22 cellular contexts compared by ENCODE assay signal in genomic region chr15:22232675-22233074, GRCh38.
DNase-seq lines count a peak whose midpoint lies in the region; ATAC-seq, FAIRE-seq and TF ChIP-seq lines count a peak whose summit lies in the region.
"Had no signal": no experiment of that assay in that cellular context is flagged by ENCODE, and none has a peak within 500 bp of the region (broad histone marks: within the 10 kb centered on the region; RNA-seq: fewer than 3 reads in every experiment).

No MANE protein-coding gene starts in this region.

- no peak overlapping the region for H3K56ac ChIP-seq in mesendoderm (ENCODE audit: low read length)

- H3K79me1 ChIP-seq in mesendoderm (ENCODE audit: low read length) = no peaks in the 10 kb centered on the region

- no peak overlapping the region for H3K23ac ChIP-seq in mesendoderm (ENCODE audit: low read length)

- H3K27ac Mint-ChIP-seq in CD4-positive, CD25-positive, alpha-beta regulatory T cell = peak overlapping the region in 2 of 3 donors; percentile 1 to 71
- no peak overlapping the region for H3K27ac Mint-ChIP-seq in type B pancreatic cell
- H3K27ac Mint-ChIP-seq: CD14-positive monocyte had no signal

- no peak overlapping the region for H2BK5ac ChIP-seq in mesendoderm (ENCODE audit: low read length)

- TF ChIP-seq CTCF in A549 (IDR thresholded peaks at IDR 0.05) (no peak), K562 (IDR thresholded peaks at IDR 0.05 in 2 of 3, conservative IDR thresholded peaks at IDR 0.05 in 1 of 3; ENCODE audit: insufficient read depth in 2 of 3, low read depth in 1 of 3, low read length in 3 of 3) (no peak), endothelial cell of umbilical vein (IDR thresholded peaks at IDR 0.05; ENCODE audit: extremely low read depth in 1 of 2, insufficient read depth in 1 of 2, low read depth in 1 of 2, low read length in 2 of 2) (no peak), type B pancreatic cell (conservative IDR thresholded peaks at IDR 0.05) (no peak), A673 (conservative IDR thresholded peaks at IDR 0.05; ENCODE audit: low read depth, low read length) (no peak)

- H3K27me3 Mint-ChIP-seq in CD4-positive, CD25-positive, alpha-beta regulatory T cell = peaks cover 3% of the 10 kb centered on the region
- no peaks in the 10 kb centered on the region for H3K27me3 Mint-ChIP-seq in type B pancreatic cell
- H3K27me3 Mint-ChIP-seq: CD4-positive, alpha-beta memory T cell had no signal

- intact Hi-C loops in K562 (cut with micrococcal nuclease) (no loop called here), endothelial cell of umbilical vein (cut with micrococcal nuclease) (no loop called here), A673 (cut with micrococcal nuclease; ENCODE audit: unreplicated experiment) (no loop called here)

- H2BK15ac ChIP-seq in mesendoderm (replicated peaks; ENCODE audit: low read depth) = no peak overlapping the region

- H2AFZ ChIP-seq in K562 (ENCODE audit: low read depth, low read length) (no peak overlapping the region), endothelial cell of umbilical vein (ENCODE audit: low read depth, low read length) (no peak overlapping the region)
- H2AFZ ChIP-seq: GM23248 had no signal

- no peaks in the 10 kb centered on the region for H3K27me3 ChIP-seq in CD4-positive, CD25-positive, alpha-beta regulatory T cell (ENCODE audit: control insufficient read depth, insufficient read depth, low read length)
- H3K27me3 ChIP-seq in K562 (ENCODE audit: control insufficient read depth in 2 of 2, insufficient read depth in 2 of 2, low read length in 2 of 2) (peaks cover 0 to 4% of the 10 kb centered on the region in 2 experiments; a peak in 3 of 5 replicates), endothelial cell of umbilical vein (ENCODE audit: control insufficient read depth in 2 of 2, insufficient read depth in 2 of 2, low read length in 2 of 2) (no peaks in the 10 kb centered on the region), mesendoderm (ENCODE audit: insufficient read depth, low read length, poor library complexity) (no peaks in the 10 kb centered on the region), A673 (replicated peaks; ENCODE audit: insufficient read depth, low read depth, low read length, poor library complexity) (no peaks in the 10 kb centered on the region)
- H3K27me3 ChIP-seq: BE2C; BLaER1 treated with 17β-estradiol and CSF1 and Interleukin-3, amounts not matched to agents 10 nM and 100 nM had no signal

- H4K8ac ChIP-seq in mesendoderm (ENCODE audit: low read depth, low read length) = no peak overlapping the region

- DNase-seq in A549 (ENCODE audit: low read depth in 1 of 2, low spot score in 1 of 2) (no peak), K562 (ENCODE audit: extremely low read depth in 1 of 4, low spot score in 3 of 4) (no peak), endothelial cell of umbilical vein (ENCODE audit: low read depth, low spot score) (no peak), mesendoderm (no peak), type B pancreatic cell (ENCODE audit: extremely low spot score, unreplicated experiment) (no peak), A673 (ENCODE audit: low spot score) (no peak)
- DNase-seq in CD4-positive, CD25-positive, alpha-beta regulatory T cell = no peak
- DNase-seq: ACHN; AML-193; BE2C; CD4-positive, alpha-beta memory T cell; COR-L47; DMS153; DND-41; GM23248; H7; HCEC 1CT had no signal

- in situ Hi-C loops in K562 (cut with MboI) = loop anchor here (25.0 kb wide), 1 partner anchor 1445 kb away; no protein-coding TSS in a partner anchor

- TF ChIP-seq EP300 in A549 (IDR thresholded peaks at IDR 0.05) = no peak
- no peak for TF ChIP-seq EP300 in K562 (IDR thresholded peaks at IDR 0.05; ENCODE audit: low read length)

- H3K4me2 ChIP-seq in A549 (no peak overlapping the region), K562 (ENCODE audit: insufficient read depth, low read length) (no peak overlapping the region), endothelial cell of umbilical vein (ENCODE audit: insufficient read depth, low read length) (no peak overlapping the region), mesendoderm (ENCODE audit: low read length) (no peak overlapping the region)
- H3K4me2 ChIP-seq: BLaER1 treated with 17β-estradiol and CSF1 and Interleukin-3, amounts not matched to agents 10 nM and 100 nM had no signal

- no peak overlapping the region for H3K4ac ChIP-seq in mesendoderm (ENCODE audit: low read depth, low read length)

- H3K4me1 ChIP-seq in A549 (no peaks in the 10 kb centered on the region), K562 (replicated peaks in 1 of 2; ENCODE audit: control insufficient read depth in 2 of 2, insufficient read depth in 2 of 2, low read length in 2 of 2) (no peaks in the 10 kb centered on the region), endothelial cell of umbilical vein (ENCODE audit: control insufficient read depth, extremely low read depth, insufficient read depth, low read length) (no peaks in the 10 kb centered on the region), mesendoderm (ENCODE audit: control insufficient read depth, low read depth, low read length) (no peaks in the 10 kb centered on the region), A673 (ENCODE audit: insufficient read depth, low read length, poor library complexity, severe bottlenecking) (no peaks in the 10 kb centered on the region)
- no peaks in the 10 kb centered on the region for H3K4me1 ChIP-seq in CD4-positive, CD25-positive, alpha-beta regulatory T cell (ENCODE audit: control insufficient read depth, insufficient read depth, low read length, poor library complexity, severe bottlenecking)
- H3K4me1 ChIP-seq: BE2C had no signal

- POLR2A ChIA-PET in A549 (lab: Yijun Ruan, JAX) = no interaction called here
- POLR2A ChIA-PET in K562 (lab: Yijun Ruan, JAX) = no interaction called here
- POLR2A ChIA-PET in endothelial cell of umbilical vein (lab: Charles Lee) = no interaction called here
- POLR2A ChIA-PET in A673 (lab: Charles Lee; ENCODE audit: low non-redundant PET) = no interaction called here

- H3K4me3 ChIP-seq in A549 (no peak overlapping the region), K562 (no peak overlapping the region), endothelial cell of umbilical vein (replicated peaks in 1 of 3; ENCODE audit: insufficient read depth in 1 of 3, low read depth in 1 of 3, low read length in 3 of 3) (no peak overlapping the region), mesendoderm (ENCODE audit: low read length) (no peak overlapping the region), A673 (ENCODE audit: low read depth, low read length, poor library complexity, severe bottlenecking) (no peak overlapping the region)
- no peak overlapping the region for H3K4me3 ChIP-seq in CD4-positive, CD25-positive, alpha-beta regulatory T cell (ENCODE audit: low read depth, low read length)
- H3K4me3 ChIP-seq: BLaER1 treated with 17β-estradiol and CSF1 and Interleukin-3, amounts not matched to agents 10 nM and 100 nM; GM23248 had no signal

- H3K9me3 ChIP-seq in A549 (peaks cover 26% of the 10 kb centered on the region), K562 (replicated peaks; ENCODE audit: control insufficient read depth, insufficient read depth, low read depth, low read length) (no peaks in the 10 kb centered on the region; the same call in 1 of the 2 replicates), endothelial cell of umbilical vein (replicated peaks; ENCODE audit: control insufficient read depth, insufficient read depth, low read length) (peaks cover 24% of the 10 kb centered on the region), A673 (ENCODE audit: low read depth, low read length, poor library complexity, severe bottlenecking) (peaks cover 76% of the 10 kb centered on the region)
- H3K9me3 ChIP-seq in CD4-positive, CD25-positive, alpha-beta regulatory T cell (ENCODE audit: control insufficient read depth in 2 of 2, low read length in 2 of 2) = no peaks in the 10 kb centered on the region
- H3K9me3 ChIP-seq: BE2C had no signal

- H3K79me2 ChIP-seq in K562 (ENCODE audit: control insufficient read depth, insufficient read depth, low read length) (no peaks in the 10 kb centered on the region), endothelial cell of umbilical vein (ENCODE audit: control insufficient read depth, insufficient read depth, low read length) (no peaks in the 10 kb centered on the region), mesendoderm (ENCODE audit: control insufficient read depth, insufficient read depth, low read length) (no peaks in the 10 kb centered on the region)

- no peaks in the 10 kb centered on the region; the same call in 1 of the 2 replicates for H4K20me1 ChIP-seq in K562 (replicated peaks; ENCODE audit: control insufficient read depth, insufficient read depth, low read length)
- H4K20me1 ChIP-seq in endothelial cell of umbilical vein (replicated peaks; ENCODE audit: control insufficient read depth, extremely low read depth, insufficient read depth, low read length) = no peaks in the 10 kb centered on the region

- H3K36me3 ChIP-seq in CD4-positive, CD25-positive, alpha-beta regulatory T cell (ENCODE audit: control insufficient read depth, insufficient read depth, low read length) = no peaks in the 10 kb centered on the region
- H3K36me3 ChIP-seq in K562 (ENCODE audit: control insufficient read depth, insufficient read depth, low read length) (no peaks in the 10 kb centered on the region), endothelial cell of umbilical vein (ENCODE audit: control insufficient read depth in 2 of 2, extremely low read depth in 1 of 2, insufficient read depth in 2 of 2, low read length in 2 of 2) (no peaks in the 10 kb centered on the region), mesendoderm (ENCODE audit: control insufficient read depth, insufficient read depth, low read length) (no peaks in the 10 kb centered on the region), A673 (ENCODE audit: insufficient read depth, low read length, poor library complexity, severe bottlenecking) (no peaks in the 10 kb centered on the region)
- H3K36me3 ChIP-seq: BE2C; BLaER1 treated with 17β-estradiol and CSF1 and Interleukin-3, amounts not matched to agents 10 nM and 100 nM had no signal

- dilution Hi-C loops in endothelial cell of umbilical vein (cut with MboI; ENCODE audit: extremely low pct_ligation_motif_present, low sequenced_read_pairs) = no loop called here

- no peak overlapping the region for H4K5ac ChIP-seq in mesendoderm (ENCODE audit: low read length)

- CTCF ChIA-PET in A549 (lab: Yijun Ruan, JAX) (interaction anchor here (1.2 kb wide), 1 partner anchor 1877 kb away, joined by 4 read pairs; no protein-coding TSS in a partner anchor), K562 (lab: Yijun Ruan, JAX; ENCODE audit: low intra/inter-chr PET ratio) (no interaction called here), endothelial cell of umbilical vein (lab: Charles Lee) (no interaction called here), A673 (lab: Charles Lee) (no interaction called here)

- H3K9me3 Mint-ChIP-seq in CD4-positive, CD25-positive, alpha-beta regulatory T cell = peaks cover 0 to 3% (median 0%) of the 10 kb centered on the region in 7 donors
- H3K9me3 Mint-ChIP-seq in type B pancreatic cell = peaks cover 35% of the 10 kb centered on the region

- H3K9me1 ChIP-seq in K562 (ENCODE audit: control insufficient read depth, insufficient read depth, low read length) = no peaks in the 10 kb centered on the region
- no peaks in the 10 kb centered on the region for H3K9me1 ChIP-seq in endothelial cell of umbilical vein (replicated peaks; ENCODE audit: control insufficient read depth, extremely low read depth, insufficient read depth, low read length)

- no peak for ATAC-seq in A549
- ATAC-seq in CD4-positive, CD25-positive, alpha-beta regulatory T cell (ENCODE audit: low read depth in 2 of 2) = no peak
- no peak for ATAC-seq in K562

- BruUV-seq in K562 (replicated peaks; lab: Mats Ljungman, UMichigan) (no TSS peak), endothelial cell of umbilical vein (replicated peaks; lab: Mats Ljungman, UMichigan) (no TSS peak), A673 (replicated peaks; lab: Mats Ljungman, UMichigan) (no TSS peak)

- 42% methylated on average over 3 of the region's 3 CpGs for WGBS in A549 (ENCODE audit: missing lambda C conversion rate)
- 3% methylated on average over 3 of the region's 3 CpGs for WGBS in K562 (ENCODE audit: insufficient coverage, low coverage, missing lambda C conversion rate)
- 100% methylated on average over 3 of the region's 3 CpGs for WGBS in mesendoderm (ENCODE audit: extremely low coverage, insufficient coverage, low lambda C conversion rate)

- H3K4me1 Mint-ChIP-seq in CD4-positive, CD25-positive, alpha-beta regulatory T cell = peaks cover 3 to 9% (median 5%) of the 10 kb centered on the region in 4 donors
- H3K4me1 Mint-ChIP-seq in type B pancreatic cell (ENCODE audit: unreplicated experiment) = no peaks in the 10 kb centered on the region
- H3K4me1 Mint-ChIP-seq: CD14-positive monocyte had no signal

- FAIRE-seq in A549 (lab: Jason Lieb, UNC) = peak; percentile 86
- no peak for FAIRE-seq in K562 (lab: Jason Lieb, UNC)
- peak; percentile 55 for FAIRE-seq in endothelial cell of umbilical vein (lab: Jason Lieb, UNC)
- FAIRE-seq: G401.6, GM19239, H1 had no signal

- H3K4me3 Mint-ChIP-seq in CD4-positive, CD25-positive, alpha-beta regulatory T cell = no peak overlapping the region
- no peak overlapping the region for H3K4me3 Mint-ChIP-seq in type B pancreatic cell
- H3K4me3 Mint-ChIP-seq: CD14-positive monocyte; CD4-positive, alpha-beta memory T cell had no signal

- H3K9ac ChIP-seq in K562 (ENCODE audit: insufficient read depth in 1 of 2, low read depth in 2 of 2, low read length in 2 of 2) (no peak overlapping the region), endothelial cell of umbilical vein (replicated peaks; ENCODE audit: extremely low read depth, insufficient read depth, low read length) (no peak overlapping the region), mesendoderm (ENCODE audit: low read length) (no peak overlapping the region)
- H3K9ac ChIP-seq: BLaER1 treated with 17β-estradiol and CSF1 and Interleukin-3, amounts not matched to agents 10 nM and 100 nM; GM23248 had no signal

- H2AK5ac ChIP-seq in mesendoderm (ENCODE audit: low read length) = no peak overlapping the region

- TF ChIP-seq POLR2A in A549 (IDR thresholded peaks at IDR 0.05; ENCODE audit: low read length) (no peak), K562 (conservative IDR thresholded peaks at IDR 0.05) (no peak), endothelial cell of umbilical vein (IDR thresholded peaks at IDR 0.05; ENCODE audit: low read depth, low read length) (no peak)

- TF ChIP-seq RAD21 in A549 (conservative IDR thresholded peaks at IDR 0.05 in 1 of 2, IDR thresholded peaks at IDR 0.05 in 1 of 2) (no peak), K562 (CRISPR knock-in tag; conservative IDR thresholded peaks at IDR 0.05 in 1 of 2, IDR thresholded peaks at IDR 0.05 in 1 of 2) (no peak)

- H3K27ac ChIP-seq in A549 = no peak overlapping the region
- H3K27ac ChIP-seq in CD4-positive, CD25-positive, alpha-beta regulatory T cell (ENCODE audit: insufficient read depth, low read length, poor library complexity, severe bottlenecking) = no peak overlapping the region
- H3K27ac ChIP-seq in K562 (ENCODE audit: extremely low read depth, low read depth, low read length) = no peak overlapping the region
- no peak overlapping the region for H3K27ac ChIP-seq in endothelial cell of umbilical vein (ENCODE audit: insufficient read depth, low read depth, low read length)
- no peak overlapping the region for H3K27ac ChIP-seq in mesendoderm (ENCODE audit: low read depth, low read length)
- no peak overlapping the region for H3K27ac ChIP-seq in A673 (ENCODE audit: low read depth, low read length, poor library complexity, severe bottlenecking)
- H3K27ac ChIP-seq: BLaER1 treated with 17β-estradiol and CSF1 and Interleukin-3, amounts not matched to agents 10 nM and 100 nM; GM23248 had no signal

- no peak overlapping the region for H3K18ac ChIP-seq in mesendoderm (ENCODE audit: low read length)

- H2BK120ac ChIP-seq in mesendoderm (ENCODE audit: low read depth, low read length) = no peak overlapping the region

- peaks cover 5% of the 10 kb centered on the region for H3K36me3 Mint-ChIP-seq in CD4-positive, CD25-positive, alpha-beta regulatory T cell
- no peaks in the 10 kb centered on the region for H3K36me3 Mint-ChIP-seq in type B pancreatic cell
- H3K36me3 Mint-ChIP-seq: CD14-positive monocyte; CD4-positive, alpha-beta memory T cell had no signal
